In genomic region chr7:23473848-23474097, GRCh38 we compare ENCODE assay signal across 8 cellular contexts. TPM values are rescaled to one million over a fixed set of nuclear protein-coding genes. Genes with fewer than 3 reads are reported as not detected.
DNase-seq lines count a peak whose midpoint lies in the region; ATAC-seq, FAIRE-seq and TF ChIP-seq lines count a peak whose summit lies in the region.

No MANE protein-coding gene starts in this region.

- H3K36me3 Mint-ChIP-seq in activated naive CD4-positive, alpha-beta T cell treated with anti-CD3 and anti-CD28 coated beads for 36 hours (ENCODE audit: low read depth) = no peaks in the 10 kb centered on the region
- H3K36me3 Mint-ChIP-seq in activated naive CD4-positive, alpha-beta T cell treated with anti-CD3 and anti-CD28 coated beads, Interleukin-2, amount 50 U/mL, for 72 hours = peaks cover 4 to 24% of the 10 kb centered on the region in 2 donors
- peaks cover 5% of the 10 kb centered on the region for H3K36me3 Mint-ChIP-seq in endothelial cell (ENCODE audit: low read depth, unreplicated experiment)

- no peak for DNase-seq in activated naive CD4-positive, alpha-beta T cell treated with anti-CD3 and anti-CD28 coated beads for 36 hours
- no peak for DNase-seq in activated naive CD4-positive, alpha-beta T cell treated with anti-CD3 and anti-CD28 coated beads, Interleukin-2, amount 50 U/mL, for 72 hours (ENCODE audit: low spot score in 2 of 2)
- peak; percentile 81 for DNase-seq in NCI-H146 (lab: John Stamatoyannopoulos, UW)
- DNase-seq in endothelial cell (ENCODE audit: low spot score) = peak; percentile 53
- no peak for DNase-seq in smooth muscle cell (lab: John Stamatoyannopoulos, UW; ENCODE audit: unreplicated experiment)
- DNase-seq in sciatic nerve (ENCODE audit: low spot score) = no peak
- DNase-seq in putamen (ENCODE audit: low spot score) = no peak
- no peak for DNase-seq in frontal cortex (ENCODE audit: low spot score in 2 of 2)

- peak overlapping the region; percentile 94 for H3K4me2 ChIP-seq in smooth muscle cell

- H3K9me3 ChIP-seq in smooth muscle cell (replicated peaks; ENCODE audit: low read depth) = no peaks in the 10 kb centered on the region

- peaks cover 4% of the 10 kb centered on the region for H3F3A ChIP-seq in smooth muscle cell (ENCODE audit: low read depth)

- TF ChIP-seq CTCF in endothelial cell (IDR thresholded peaks at IDR 0.05; ENCODE audit: unreplicated experiment) = no peak
- TF ChIP-seq CTCF in smooth muscle cell (IDR thresholded peaks at IDR 0.05; ENCODE audit: borderline replicate concordance, insufficient read depth, poor library complexity, severe bottlenecking) = no peak

- H3K4me3 ChIP-seq in smooth muscle cell = peak overlapping the region; percentile 69

- peaks cover 37% of the 10 kb centered on the region for H3K4me1 ChIP-seq in smooth muscle cell (ENCODE audit: low read depth)

- H2AFZ ChIP-seq in smooth muscle cell (ENCODE audit: low read depth) = peak overlapping the region; percentile 92

- H4K20me1 ChIP-seq in smooth muscle cell (ENCODE audit: low read depth) = no peaks in the 10 kb centered on the region

- H3K27me3 ChIP-seq in smooth muscle cell (ENCODE audit: low read depth) = no peaks in the 10 kb centered on the region

- H3K27ac ChIP-seq in smooth muscle cell (ENCODE audit: low read depth) = peak overlapping the region; percentile 87

- no peaks in the 10 kb centered on the region for H3K36me3 ChIP-seq in smooth muscle cell (ENCODE audit: low read depth)

- ATAC-seq in activated naive CD4-positive, alpha-beta T cell treated with anti-CD3 and anti-CD28 coated beads, Interleukin-2, amount 50 U/mL, for 72 hours = no peak
- no peak for ATAC-seq in sciatic nerve

- peak overlapping the region; percentile 76 for H3K4me3 Mint-ChIP-seq in activated naive CD4-positive, alpha-beta T cell treated with anti-CD3 and anti-CD28 coated beads for 36 hours
- peak overlapping the region; percentile 97 for H3K4me3 Mint-ChIP-seq in endothelial cell (ENCODE audit: unreplicated experiment)

- peaks cover 23% of the 10 kb centered on the region for H3K4me1 Mint-ChIP-seq in activated naive CD4-positive, alpha-beta T cell treated with anti-CD3 and anti-CD28 coated beads for 36 hours (ENCODE audit: low read depth)
- H3K4me1 Mint-ChIP-seq in endothelial cell (ENCODE audit: unreplicated experiment) = peaks cover 28% of the 10 kb centered on the region

- intact Hi-C loops in activated naive CD4-positive, alpha-beta T cell treated with anti-CD3 and anti-CD28 coated beads for 36 hours (cut with micrococcal nuclease) = loop anchor here (1.0 to 10.0 kb wide), 7 partner anchors 57 to 459 kb away; partner anchors contain the start of genes CCDC126, FAM221A, HYCC1 and KLHL7
- intact Hi-C loops in sciatic nerve (cut with DNase I) = no loop called here

- CTCF ChIA-PET in activated naive CD4-positive, alpha-beta T cell treated with anti-CD3 and anti-CD28 coated beads for 36 hours (lab: Charles Lee) = interaction anchor here (1.0 to 2.1 kb wide), 3 partner anchors 10 to 200 kb away, joined by 4 to 12 read pairs (median 4); no protein-coding TSS in a partner anchor

- no peak for FAIRE-seq in frontal cortex (lab: Jason Lieb, UNC)

- no peaks in the 10 kb centered on the region for H3K9me3 Mint-ChIP-seq in activated naive CD4-positive, alpha-beta T cell treated with anti-CD3 and anti-CD28 coated beads for 36 hours
- peaks cover 0 to 6% of the 10 kb centered on the region in 2 donors for H3K9me3 Mint-ChIP-seq in activated naive CD4-positive, alpha-beta T cell treated with anti-CD3 and anti-CD28 coated beads, Interleukin-2, amount 50 U/mL, for 72 hours
- H3K9me3 Mint-ChIP-seq in endothelial cell (ENCODE audit: unreplicated experiment) = no peaks in the 10 kb centered on the region

- peaks cover 58% of the 10 kb centered on the region for H3K27me3 Mint-ChIP-seq in activated naive CD4-positive, alpha-beta T cell treated with anti-CD3 and anti-CD28 coated beads for 36 hours (ENCODE audit: low read depth)
- H3K27me3 Mint-ChIP-seq in endothelial cell (ENCODE audit: unreplicated experiment) = peaks cover 21% of the 10 kb centered on the region

- H3K27ac Mint-ChIP-seq in activated naive CD4-positive, alpha-beta T cell treated with anti-CD3 and anti-CD28 coated beads for 36 hours = no peak overlapping the region
- H3K27ac Mint-ChIP-seq in activated naive CD4-positive, alpha-beta T cell treated with anti-CD3 and anti-CD28 coated beads, Interleukin-2, amount 50 U/mL, for 72 hours = no peak overlapping the region
- no peak overlapping the region for H3K27ac Mint-ChIP-seq in endothelial cell (ENCODE audit: unreplicated experiment)

- H3K9ac ChIP-seq in smooth muscle cell (ENCODE audit: low read depth) = peak overlapping the region; percentile 51

- WGBS in smooth muscle cell (ENCODE audit: low lambda C conversion rate) = under 1% methylated on average over 24 of the region's 24 CpGs

- H3K79me2 ChIP-seq in smooth muscle cell (ENCODE audit: low read depth) = peaks cover 43% of the 10 kb centered on the region

RNA-seq across cellular contexts. Expression of gene IGF2BP3, which starts 3.5 kb away (rescaled TPM):
- under 1 TPM; 0.29 to 0.54 TPM for total RNA-seq in activated naive CD4-positive, alpha-beta T cell treated with anti-CD3 and anti-CD28 coated beads for 36 hours
- total RNA-seq in activated naive CD4-positive, alpha-beta T cell treated with anti-CD3 and anti-CD28 coated beads, Interleukin-2, amount 50 U/mL, for 72 hours = under 1 TPM; 0.39 to 0.56 TPM
- total RNA-seq in endothelial cell (ENCODE audit: unreplicated experiment) (92.8 TPM), smooth muscle cell (28.1 and 35.2 TPM in 2 replicates), sciatic nerve (2.0 TPM), frontal cortex (81.5 TPM)
- 7.9 and 9.7 TPM in 2 replicates for polyA plus RNA-seq in smooth muscle cell

RNA-seq across cellular contexts. Expression of gene TRA2A, which starts 58.0 kb away (rescaled TPM):
- 10 to 100 TPM; 77.8 to 79.0 TPM for total RNA-seq in activated naive CD4-positive, alpha-beta T cell treated with anti-CD3 and anti-CD28 coated beads for 36 hours
- total RNA-seq in activated naive CD4-positive, alpha-beta T cell treated with anti-CD3 and anti-CD28 coated beads, Interleukin-2, amount 50 U/mL, for 72 hours = 100 to 1,000 TPM in 1 of 2 donors, 10 to 100 TPM in 1; 85.8 to 114 TPM
- total RNA-seq in endothelial cell (ENCODE audit: unreplicated experiment) = 107 TPM
- total RNA-seq in smooth muscle cell = 77.0 and 89.0 TPM in 2 replicates
- polyA plus RNA-seq in smooth muscle cell = 43.0 and 43.9 TPM in 2 replicates
- 97.9 TPM for total RNA-seq in sciatic nerve
- total RNA-seq in frontal cortex = 51.4 TPM

Comparison
In these comparisons a context has a peak if more than half of its experiments do, and no peak if none do; other contexts are left out.
1. DNase-seq: peak in NCI-H146 (single experiment) and endothelial cell (single experiment); none in activated naive CD4-positive, alpha-beta T cell treated with anti-CD3 and anti-CD28 coated beads for 36 hours (single experiment), activated naive CD4-positive, alpha-beta T cell treated with anti-CD3 and anti-CD28 coated beads, Interleukin-2, amount 50 U/mL, for 72 hours (0 of 2), smooth muscle cell (single experiment), sciatic nerve (single experiment), putamen (single experiment) and frontal cortex (0 of 2).